In genomic region chr1:80566867-80567266, GRCh38 we compare ENCODE assay signal across 21 cellular contexts.
"Had no signal": no experiment of that assay in that cellular context is flagged by ENCODE, and none has a peak within 500 bp of the region (broad histone marks: within the 10 kb centered on the region; RNA-seq: fewer than 3 reads in every experiment).

No MANE protein-coding gene starts in this region.

- H3K4me3 ChIP-seq: MG63, SJCRH30 had no signal

- H3K27ac ChIP-seq: SJCRH30 had no signal

- H3K27me3 ChIP-seq: MG63, SJCRH30 had no signal

- DNase-seq: IMR-90, Karpas-422, KG1, MG63, NCI-H1092, NCI-H1105 treated with DMSO at 0.1 percent for 48 hours, NCI-H1417 treated with DMSO at 0.1 percent for 48 hours, NCI-H1694 treated with DMSO at 0.1 percent for 48 hours, NCI-H1930, NCI-H2081, NCI-H2107, NCI-H2227 treated with DMSO at 0.1 percent for 48 hours, NCI-H510A, NCI-H524 treated with DMSO at 0.1 percent for 48 hours, NCI-H69, NCI-H774, SHP77 treated with DMSO at 0.1 percent for 48 hours, SJCRH30 had no signal

- H3K36me3 ChIP-seq: MG63, SJCRH30 had no signal

- FAIRE-seq: HepG2 had no signal

- ATAC-seq: HepG2, Right ventricle myocardium inferior, SK-N-SH treated with all-trans-retinoic acid at 6 μM for 48 hours had no signal

- H3K4me1 ChIP-seq: SJCRH30 had no signal

- H3K9me3 ChIP-seq: MG63, SJCRH30 had no signal
